11 cellular contexts compared by ENCODE assay signal in the genomic region with DNA sequence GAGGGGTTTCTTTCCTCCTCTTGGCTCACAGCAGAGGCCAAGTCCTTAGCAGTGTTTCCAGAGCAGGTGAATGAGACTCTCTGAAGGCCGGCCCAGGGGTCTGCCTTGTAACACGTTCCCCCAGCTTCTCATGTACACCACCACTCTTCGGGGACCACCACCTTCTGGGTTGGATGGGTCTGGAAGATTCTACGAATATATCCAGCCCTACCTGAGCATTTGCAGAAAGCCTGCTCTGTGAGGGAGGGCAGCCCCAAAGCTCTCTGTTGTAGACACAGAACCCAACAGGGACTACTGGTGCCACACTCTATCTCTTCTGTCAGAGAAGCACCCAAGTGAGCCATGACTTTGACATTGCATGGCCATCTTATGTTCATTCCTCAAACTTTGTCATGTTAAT.
DNase-seq lines count a peak whose midpoint lies in the region; ATAC-seq and TF ChIP-seq lines count a peak whose summit lies in the region.
"Had no signal": no experiment of that assay in that cellular context is flagged by ENCODE, and none has a peak within 500 bp of the region (broad histone marks: within the 10 kb centered on the region; RNA-seq: fewer than 3 reads in every experiment).

No MANE protein-coding gene starts in this region.

- H3K4ac ChIP-seq in IMR-90 (ENCODE audit: low read depth, low read length): no peak overlapping the region

- no peaks in the 10 kb centered on the region; the same call in 1 of the 2 replicates for H3K9me1 ChIP-seq in IMR-90 (ENCODE audit: insufficient read depth, low read length)

- no peak overlapping the region for H3K56ac ChIP-seq in IMR-90 (ENCODE audit: extremely low read depth, insufficient read depth, low read length)

- peak overlapping the region; percentile 94 for H3K4me3 Mint-ChIP-seq in CD4-positive, alpha-beta T cell
- H3K4me3 Mint-ChIP-seq in activated naive CD8-positive, alpha-beta T cell treated with anti-CD3 and anti-CD28 coated beads, Interleukin-2, amount 50 U/mL, for 24 hours: peak overlapping the region; percentile 79
- H3K4me3 Mint-ChIP-seq in neural progenitor cell: peak overlapping the region; percentile 75
- no peak overlapping the region for H3K4me3 Mint-ChIP-seq in Caco-2 (ENCODE audit: unreplicated experiment)

- no peak overlapping the region for H3K14ac ChIP-seq in IMR-90 (replicated peaks; ENCODE audit: low read depth, low read length)

- CTCF ChIA-PET in CD4-positive, alpha-beta T cell (lab: Charles Lee): interaction anchor here (1.2 to 3.0 kb wide), 8 partner anchors 9 to 189 kb away, joined by 3 to 9 read pairs (median 6); a partner anchor contains a TSS
- CTCF ChIA-PET in IMR-90 (lab: Yijun Ruan, JAX): interaction anchor here (1.1 kb wide), 1 partner anchor 16 kb away, joined by 3 read pairs; no protein-coding TSS in a partner anchor
- CTCF ChIA-PET in Caco-2 (lab: Charles Lee): interaction anchor here (1.0 kb wide), 1 partner anchor 97 kb away, joined by 3 read pairs; no protein-coding TSS in a partner anchor

- no peak for DNase-seq in CD4-positive, alpha-beta T cell
- no peak for DNase-seq in IMR-90
- DNase-seq in activated naive CD8-positive, alpha-beta T cell treated with anti-CD3 and anti-CD28 coated beads, Interleukin-2, amount 50 U/mL, for 24 hours: no peak
- no peak for DNase-seq in neural progenitor cell (ENCODE audit: low spot score)
- DNase-seq in Caco-2: no peak
- DNase-seq in NCI-H146 (lab: John Stamatoyannopoulos, UW): no peak
- DNase-seq: DMS153, NCI-H774 had no signal

- H3K9ac ChIP-seq in IMR-90 (ENCODE audit: low read depth, low read length) (no peak overlapping the region), neural progenitor cell (no peak overlapping the region)

- in situ Hi-C loops in IMR-90 (cut with MboI; ENCODE audit: low sequenced_read_pairs): no loop called here

- TF ChIP-seq CTCF in CD4-positive, alpha-beta T cell (IDR thresholded peaks at IDR 0.05): no peak
- TF ChIP-seq CTCF in IMR-90 (conservative IDR thresholded peaks at IDR 0.05; ENCODE audit: low read depth, low read length): no peak
- no peak for TF ChIP-seq CTCF in neural progenitor cell (IDR thresholded peaks at IDR 0.05)
- no peak for TF ChIP-seq CTCF in Caco-2 (IDR thresholded peaks at IDR 0.05; ENCODE audit: insufficient read depth in 1 of 2, low read depth in 1 of 2, low read length in 1 of 2, severe bottlenecking in 1 of 2, unreplicated experiment in 1 of 2)

- H3K79me1 ChIP-seq in IMR-90 (ENCODE audit: low read depth in 1 of 2, low read length in 2 of 2): no peaks in the 10 kb centered on the region

- H3K4me1 ChIP-seq in IMR-90 (ENCODE audit: control insufficient read depth, insufficient read depth, low read length) (no peaks in the 10 kb centered on the region), neural progenitor cell (peaks cover 15% of the 10 kb centered on the region), Caco-2 (0 out of 2 replicates have a peak, but pooled peaks cover 4% of the 10 kb centered on the region)

- H3K4me1 Mint-ChIP-seq in CD4-positive, alpha-beta T cell (ENCODE audit: low read depth): peaks cover 82% of the 10 kb centered on the region
- H3K4me1 Mint-ChIP-seq in activated naive CD8-positive, alpha-beta T cell treated with anti-CD3 and anti-CD28 coated beads, Interleukin-2, amount 50 U/mL, for 24 hours: peaks cover 74% of the 10 kb centered on the region
- H3K4me1 Mint-ChIP-seq in neural progenitor cell: peaks cover 31% of the 10 kb centered on the region
- no peaks in the 10 kb centered on the region for H3K4me1 Mint-ChIP-seq in Caco-2 (ENCODE audit: low read depth, unreplicated experiment)

- H2BK15ac ChIP-seq in IMR-90 (ENCODE audit: low read depth, low read length): no peak overlapping the region

- no peak overlapping the region for H2AK9ac ChIP-seq in IMR-90 (replicated peaks; ENCODE audit: low read depth, low read length, poor library complexity)

- no peak overlapping the region for H2AK5ac ChIP-seq in IMR-90 (ENCODE audit: low read depth, low read length)

- H3K27ac Mint-ChIP-seq in CD4-positive, alpha-beta T cell: peak overlapping the region; percentile 100
- H3K27ac Mint-ChIP-seq in activated naive CD8-positive, alpha-beta T cell treated with anti-CD3 and anti-CD28 coated beads, Interleukin-2, amount 50 U/mL, for 24 hours: peak overlapping the region; percentile 92
- H3K27ac Mint-ChIP-seq in neural progenitor cell (no peak overlapping the region), Caco-2 (ENCODE audit: unreplicated experiment) (no peak overlapping the region)

- H3F3A ChIP-seq in neural progenitor cell (ENCODE audit: low read depth): peaks cover 26% of the 10 kb centered on the region

- peak; percentile 10 for ATAC-seq in CD4-positive, alpha-beta T cell (ENCODE audit: poor library complexity)
- ATAC-seq in IMR-90 (ENCODE audit: low read depth) (no peak), GM21529 (IDR thresholded peaks at IDR 0.05; ENCODE audit: unreplicated experiment) (no peak), HG03139 (IDR thresholded peaks at IDR 0.05; ENCODE audit: unreplicated experiment) (no peak)
- ATAC-seq in activated naive CD8-positive, alpha-beta T cell treated with anti-CD3 and anti-CD28 coated beads, Interleukin-2, amount 50 U/mL, for 24 hours: no peak

- TF ChIP-seq POLR2A in IMR-90 (IDR thresholded peaks at IDR 0.05; ENCODE audit: low read depth, low read length): no peak

- H3K79me2 ChIP-seq in neural progenitor cell (ENCODE audit: low read depth): no peaks in the 10 kb centered on the region

- BruUV-seq in IMR-90 (replicated peaks; lab: Mats Ljungman, UMichigan) (no TSS peak), Caco-2 (replicated peaks; lab: Mats Ljungman, UMichigan) (no TSS peak)

- no peak overlapping the region for H2BK5ac ChIP-seq in IMR-90 (ENCODE audit: low read depth, low read length, poor library complexity, severe bottlenecking)

- H3K9me3 Mint-ChIP-seq in CD4-positive, alpha-beta T cell: no peaks in the 10 kb centered on the region
- H3K9me3 Mint-ChIP-seq in activated naive CD8-positive, alpha-beta T cell treated with anti-CD3 and anti-CD28 coated beads, Interleukin-2, amount 50 U/mL, for 24 hours: no peaks in the 10 kb centered on the region
- H3K9me3 Mint-ChIP-seq in neural progenitor cell: no peaks in the 10 kb centered on the region
- H3K9me3 Mint-ChIP-seq in Caco-2 (ENCODE audit: unreplicated experiment): no peaks in the 10 kb centered on the region

- H2BK120ac ChIP-seq in IMR-90 (ENCODE audit: low read depth, low read length): no peak overlapping the region

- no peak overlapping the region for H4K5ac ChIP-seq in IMR-90 (ENCODE audit: low read depth, low read length)

- intact Hi-C loops in CD4-positive, alpha-beta T cell (cut with DNase I, micrococcal nuclease): loop anchor here in 1 of 2 experiments (5.0 kb wide), 1 partner anchor 36 kb away; no protein-coding TSS in a partner anchor
- intact Hi-C loops in IMR-90 (cut with micrococcal nuclease): loop anchor here (10.0 kb wide), 1 partner anchor 228 kb away; no protein-coding TSS in a partner anchor
- intact Hi-C loops in Caco-2 (cut with micrococcal nuclease; ENCODE audit: unreplicated experiment): loop anchor here (5.0 kb wide), 1 partner anchor 191 kb away; no protein-coding TSS in a partner anchor

- H2BK20ac ChIP-seq in IMR-90 (ENCODE audit: low read depth, low read length): no peak overlapping the region

- POLR2A ChIA-PET in CD4-positive, alpha-beta T cell (lab: Charles Lee): interaction anchor here (0.5 to 8.7 kb wide), 21 partner anchors 10 to 236 kb away, joined by 3 to 202 read pairs (median 13); a partner anchor contains a TSS
- POLR2A ChIA-PET in IMR-90 (lab: Charles Lee; ENCODE audit: unreplicated experiment) (no interaction called here), Caco-2 (lab: Charles Lee) (no interaction called here)

- H4K20me1 ChIP-seq in IMR-90 (ENCODE audit: insufficient read depth, low read length) (no peaks in the 10 kb centered on the region), neural progenitor cell (ENCODE audit: low read depth) (no peaks in the 10 kb centered on the region)

- H2AFZ ChIP-seq in IMR-90 (replicated peaks; ENCODE audit: low read length, poor library complexity) (peak overlapping the region; percentile 14), neural progenitor cell (replicated peaks) (no peak overlapping the region)

- no peaks in the 10 kb centered on the region for H3K36me3 ChIP-seq in IMR-90 (ENCODE audit: control insufficient read depth, insufficient read depth, low read length)
- no peaks in the 10 kb centered on the region for H3K36me3 ChIP-seq in neural progenitor cell
- H3K36me3 ChIP-seq in Caco-2 (ENCODE audit: control insufficient read depth, insufficient read depth, low read length): no peaks in the 10 kb centered on the region
- H3K36me3 ChIP-seq: neutrophil had no signal

- dilution Hi-C loops in IMR-90 (cut with HindIII; ENCODE audit: low sequenced_read_pairs, unreplicated experiment): no loop called here

- H3K4me3 ChIP-seq in IMR-90 (ENCODE audit: insufficient read depth, low read depth, low read length): no peak overlapping the region
- no peak overlapping the region for H3K4me3 ChIP-seq in neural progenitor cell
- no peak overlapping the region for H3K4me3 ChIP-seq in Caco-2 (ENCODE audit: low read depth, low read length)

- no peaks in the 10 kb centered on the region for H3K27me3 Mint-ChIP-seq in CD4-positive, alpha-beta T cell
- H3K27me3 Mint-ChIP-seq in activated naive CD8-positive, alpha-beta T cell treated with anti-CD3 and anti-CD28 coated beads, Interleukin-2, amount 50 U/mL, for 24 hours: no peaks in the 10 kb centered on the region
- H3K27me3 Mint-ChIP-seq in neural progenitor cell (ENCODE audit: insufficient read depth, low read depth): peaks cover 4% of the 10 kb centered on the region
- H3K27me3 Mint-ChIP-seq in Caco-2 (ENCODE audit: insufficient read depth, unreplicated experiment): no peaks in the 10 kb centered on the region

- no peak overlapping the region for H3K23ac ChIP-seq in IMR-90 (ENCODE audit: low read depth, low read length)

- no CpG with 5 or more reads among the region's 4 CpGs for WGBS in IMR-90 (ENCODE audit: extremely low coverage in 2 of 2, insufficient read length in 1 of 2), 2 experiments

- no peaks in the 10 kb centered on the region for H3K9me3 ChIP-seq in CD4-positive, alpha-beta T cell (ENCODE audit: control insufficient read depth, low read length)
- H3K9me3 ChIP-seq in IMR-90 (ENCODE audit: control insufficient read depth, insufficient read depth, low read length) (no peaks in the 10 kb centered on the region), neural progenitor cell (ENCODE audit: low read depth) (no peaks in the 10 kb centered on the region), Caco-2 (no peaks in the 10 kb centered on the region)
- H3K9me3 ChIP-seq: neutrophil had no signal

- H3K36me3 Mint-ChIP-seq in CD4-positive, alpha-beta T cell (ENCODE audit: low read depth): peaks cover 75% of the 10 kb centered on the region
- H3K36me3 Mint-ChIP-seq in activated naive CD8-positive, alpha-beta T cell treated with anti-CD3 and anti-CD28 coated beads, Interleukin-2, amount 50 U/mL, for 24 hours (ENCODE audit: low read depth): peaks cover 24% of the 10 kb centered on the region
- H3K36me3 Mint-ChIP-seq in neural progenitor cell (no peaks in the 10 kb centered on the region), Caco-2 (ENCODE audit: insufficient read depth, unreplicated experiment) (no peaks in the 10 kb centered on the region)

- TF ChIP-seq RAD21 in IMR-90 (IDR thresholded peaks at IDR 0.05; ENCODE audit: low read length): no peak

- H3K27ac ChIP-seq in CD4-positive, alpha-beta T cell (ENCODE audit: low read depth, low read length): peak overlapping the region; percentile 98
- H3K27ac ChIP-seq in IMR-90 (ENCODE audit: insufficient read depth, low read length): no peak overlapping the region
- H3K27ac ChIP-seq in neural progenitor cell: no peak overlapping the region
- H3K27ac ChIP-seq: neutrophil had no signal

- H3K4me2 ChIP-seq in IMR-90 (ENCODE audit: low read depth, low read length) (no peak overlapping the region), neural progenitor cell (no peak overlapping the region)

- H4K91ac ChIP-seq in IMR-90 (ENCODE audit: insufficient read depth, low read depth, low read length): no peak overlapping the region

- no peaks in the 10 kb centered on the region for H3K27me3 ChIP-seq in CD4-positive, alpha-beta T cell (ENCODE audit: control insufficient read depth, insufficient read depth, low read length)
- H3K27me3 ChIP-seq in IMR-90 (ENCODE audit: control insufficient read depth, insufficient read depth, low read length) (peaks cover 27% of the 10 kb centered on the region), neural progenitor cell (peaks cover 47% of the 10 kb centered on the region), Caco-2 (replicated peaks; ENCODE audit: control insufficient read depth, insufficient read depth, low read length) (no peaks in the 10 kb centered on the region)

- no peak overlapping the region for H4K8ac ChIP-seq in IMR-90 (ENCODE audit: low read depth in 2 of 2, low read length in 2 of 2)

- H3K18ac ChIP-seq in IMR-90 (ENCODE audit: low read depth, low read length): no peak overlapping the region

Comparison
In these comparisons a context has a peak if more than half of its experiments do, and no peak if none do; other contexts are left out.
1. H3K27ac Mint-ChIP-seq: peak in CD4-positive, alpha-beta T cell (single experiment) and activated naive CD8-positive, alpha-beta T cell treated with anti-CD3 and anti-CD28 coated beads, Interleukin-2, amount 50 U/mL, for 24 hours (single experiment); none in neural progenitor cell (single experiment) and Caco-2 (single experiment).